14 cellular contexts compared by ENCODE assay signal in genomic region chr16:61829631-61830030, GRCh38.
"Had no signal": no experiment of that assay in that cellular context is flagged by ENCODE, and none has a peak within 500 bp of the region (broad histone marks: within the 10 kb centered on the region; RNA-seq: fewer than 3 reads in every experiment).

No MANE protein-coding gene starts in this region.

- H3K9me3 ChIP-seq: adrenal gland, heart right ventricle, ovary, thoracic aorta had no signal

- H3K27ac ChIP-seq: adrenal gland, foreskin keratinocyte, heart right ventricle, ovary, skin epidermis, thoracic aorta had no signal

- H3K36me3 ChIP-seq: adrenal gland, heart right ventricle, ovary, thoracic aorta had no signal

- H3K4me1 ChIP-seq: adrenal gland, foreskin keratinocyte, heart right ventricle had no signal

- H3K27me3 ChIP-seq: adrenal gland, foreskin keratinocyte, heart right ventricle, ovary had no signal

- DNase-seq: activated CD4-positive, alpha-beta T cell treated with anti-CD3 and anti-CD28 coated beads, Interleukin-2, amount 50 U/mL, for 1 hour; activated CD4-positive, CD25-positive, alpha-beta regulatory T cell; activated naive CD4-positive, alpha-beta T cell treated with anti-CD3 and anti-CD28 coated beads, Interleukin-2, amount 50 U/mL, for 16 hours; adrenal gland; foreskin keratinocyte; heart right ventricle; ovary; stimulated activated CD4-positive, alpha-beta T cell treated with anti-CD3 and anti-CD28 coated beads, Interleukin-4, amount 100 ng/mL, for 4 hours; stimulated activated naive CD8-positive, alpha-beta T cell treated with anti-CD3 and anti-CD28 coated beads, Interleukin-15, amount 100 ng/mL, for 72 hours had no signal

- H3K4me3 ChIP-seq: adrenal gland, heart right ventricle, ovary, skin epidermis, thoracic aorta had no signal

- FAIRE-seq: bronchial epithelial cell, islet of Langerhans had no signal

- ATAC-seq: esophagus mucosa; foreskin keratinocyte; heart right ventricle; stimulated activated naive CD8-positive, alpha-beta T cell treated with anti-CD3 and anti-CD28 coated beads, Interleukin-15, amount 100 ng/mL, for 72 hours had no signal
